In genomic region chr4:52635130-52635529, GRCh38 we compare ENCODE assay signal across 31 cellular contexts.
"Had no signal": no experiment of that assay in that cellular context is flagged by ENCODE, and none has a peak within 500 bp of the region (broad histone marks: within the 10 kb centered on the region; RNA-seq: fewer than 3 reads in every experiment).

No MANE protein-coding gene starts in this region.

- H3K4me3 Mint-ChIP-seq: activated CD4-positive, alpha-beta memory T cell treated with anti-CD3 and anti-CD28 coated beads for 36 hours; activated CD4-positive, alpha-beta T cell treated with anti-CD3 and anti-CD28 coated beads, Interleukin-2, amount 10 ng/mL, durations not matched to agents 24 days and 14 days; activated naive CD4-positive, alpha-beta T cell treated with anti-CD3 and anti-CD28 coated beads, Interleukin-2, amount 10 ng/mL, durations not matched to agents 7 days and 5 days; activated naive CD8-positive, alpha-beta T cell treated with anti-CD3 and anti-CD28 coated beads, Interleukin-2, amount 10 ng/mL, durations not matched to agents 7 days and 5 days; activated T-helper 1 cell treated with anti-CD3 and anti-CD28 coated beads, Interleukin-12 subunit alpha, Interleukin-12 subunit beta, Interleukin-2, Interleukin-4 antibody, amounts not matched to agents 30 ng/mL and 10 ng/mL and 1 ng/mL, durations not matched to agents 14 hours and 24 hours and 36 hours; immature natural killer cell; natural killer cell treated with Interleukin-12 subunit alpha and Interleukin-12 subunit beta and Interleukin-15 and Interleukin-18, amount 100 ng/mL, for 72 hours; stimulated activated naive CD8-positive, alpha-beta T cell treated with anti-CD3 and anti-CD28 coated beads, Interleukin-15, Interleukin-2, amounts not matched to agents 100 ng/mL and 50 ng/mL, for 24 hours; T-helper 17 cell; type B pancreatic cell had no signal

- H3K36me3 Mint-ChIP-seq: activated naive CD4-positive, alpha-beta T cell treated with anti-CD3 and anti-CD28 coated beads, Interleukin-2, amount 10 ng/mL, durations not matched to agents 7 days and 5 days; immature natural killer cell; natural killer cell treated with Interleukin-12 subunit alpha and Interleukin-12 subunit beta and Interleukin-15 and Interleukin-18, amount 100 ng/mL, for 72 hours had no signal

- H3K27ac Mint-ChIP-seq: activated CD4-positive, alpha-beta memory T cell treated with anti-CD3 and anti-CD28 coated beads for 36 hours; activated CD4-positive, alpha-beta T cell treated with anti-CD3 and anti-CD28 coated beads, Interleukin-2, amount 10 ng/mL, durations not matched to agents 24 days and 14 days; activated naive CD4-positive, alpha-beta T cell treated with anti-CD3 and anti-CD28 coated beads, Interleukin-2, amount 10 ng/mL, durations not matched to agents 7 days and 5 days; activated naive CD8-positive, alpha-beta T cell treated with anti-CD3 and anti-CD28 coated beads, Interleukin-2, amount 10 ng/mL, durations not matched to agents 7 days and 5 days; activated T-helper 1 cell treated with anti-CD3 and anti-CD28 coated beads, Interleukin-12 subunit alpha, Interleukin-12 subunit beta, Interleukin-2, Interleukin-4 antibody, amounts not matched to agents 30 ng/mL and 10 ng/mL and 1 ng/mL, durations not matched to agents 14 hours and 24 hours and 36 hours; immature natural killer cell; stimulated activated naive CD8-positive, alpha-beta T cell treated with anti-CD3 and anti-CD28 coated beads, Interleukin-15, Interleukin-2, amounts not matched to agents 100 ng/mL and 50 ng/mL, for 24 hours; T-helper 17 cell; type B pancreatic cell had no signal

- H3K4me3 ChIP-seq: esophagus muscularis mucosa, heart left ventricle, lower lobe of right lung, right atrium auricular region, uterus had no signal

- H3K27me3 ChIP-seq: brain microvascular endothelial cell, esophagus muscularis mucosa, foreskin keratinocyte, heart left ventricle, right atrium auricular region, uterus had no signal

- H3K27ac ChIP-seq: brain microvascular endothelial cell, esophagus muscularis mucosa, foreskin keratinocyte, heart left ventricle, lower lobe of right lung, right atrium auricular region, uterus, WERI-Rb-1 had no signal

- H3K9me3 ChIP-seq: esophagus muscularis mucosa, heart left ventricle, lower lobe of right lung, right atrium auricular region, uterus had no signal

- H3K4me1 ChIP-seq: foreskin keratinocyte, lower lobe of right lung, uterus had no signal

- H3K4me1 Mint-ChIP-seq: activated naive CD4-positive, alpha-beta T cell treated with anti-CD3 and anti-CD28 coated beads, Interleukin-2, amount 10 ng/mL, durations not matched to agents 7 days and 5 days had no signal

- H3K27me3 Mint-ChIP-seq: activated CD4-positive, alpha-beta memory T cell treated with anti-CD3 and anti-CD28 coated beads for 36 hours; activated CD4-positive, alpha-beta T cell treated with anti-CD3 and anti-CD28 coated beads, Interleukin-2, amount 10 ng/mL, durations not matched to agents 24 days and 14 days; activated naive CD8-positive, alpha-beta T cell treated with anti-CD3 and anti-CD28 coated beads, Interleukin-2, amount 10 ng/mL, durations not matched to agents 7 days and 5 days; natural killer cell treated with Interleukin-12 subunit alpha and Interleukin-12 subunit beta and Interleukin-15 and Interleukin-18, amount 100 ng/mL, for 72 hours; stimulated activated naive CD8-positive, alpha-beta T cell treated with anti-CD3 and anti-CD28 coated beads, Interleukin-15, Interleukin-2, amounts not matched to agents 100 ng/mL and 50 ng/mL, for 24 hours; T-helper 17 cell; type B pancreatic cell had no signal

- DNase-seq: activated CD4-positive, alpha-beta memory T cell treated with anti-CD3 and anti-CD28 coated beads for 36 hours; activated CD4-positive, alpha-beta T cell treated with anti-CD3 and anti-CD28 coated beads, Interleukin-2, amount 10 ng/mL, durations not matched to agents 24 days and 14 days; activated CD4-positive, CD25-positive, alpha-beta regulatory T cell treated with anti-CD3 and anti-CD28 coated beads, Interleukin-2, amount 50 U/mL, for 72 hours; activated CD8-positive, alpha-beta memory T cell treated with anti-CD3 and anti-CD28 coated beads, Interleukin-2, amount 50 U/mL, for 4 hours; activated gamma-delta T cell; activated naive CD4-positive, alpha-beta T cell treated with anti-CD3 and anti-CD28 coated beads, Interleukin-2, amount 10 ng/mL, durations not matched to agents 7 days and 5 days; activated naive CD8-positive, alpha-beta T cell treated with anti-CD3 and anti-CD28 coated beads, Interleukin-2, amount 10 ng/mL, durations not matched to agents 7 days and 5 days; activated T-cell treated with anti-CD3 and anti-CD28 coated beads, Interleukin-2, amount 50 U/mL, for 1 hour; brain microvascular endothelial cell; dermis blood vessel endothelial cell; effector CD4-positive, alpha-beta T cell; foreskin keratinocyte; heart left ventricle; hypothalamus; immature natural killer cell; lower lobe of right lung; mesendoderm; nucleus accumbens; stimulated activated CD4-positive, alpha-beta T cell treated with anti-CD3 and anti-CD28 coated beads, Interleukin-15, amount 100 ng/mL, for 24 hours; stimulated activated CD4-positive, alpha-beta T cell treated with anti-CD3 and anti-CD28 coated beads, Interleukin-2, amount 100 ng/mL, for 24 hours; substantia nigra; T-helper 17 cell; T1000; uterus; WERI-Rb-1 had no signal

- ATAC-seq: foreskin keratinocyte; heart left ventricle; lower lobe of right lung; natural killer cell treated with Interleukin-12 subunit alpha and Interleukin-12 subunit beta and Interleukin-15 and Interleukin-18, amount 100 ng/mL, for 72 hours; T-helper 17 cell had no signal

- H3K9me3 Mint-ChIP-seq: activated CD4-positive, alpha-beta memory T cell treated with anti-CD3 and anti-CD28 coated beads for 36 hours; activated naive CD4-positive, alpha-beta T cell treated with anti-CD3 and anti-CD28 coated beads, Interleukin-2, amount 10 ng/mL, durations not matched to agents 7 days and 5 days; activated T-helper 1 cell treated with anti-CD3 and anti-CD28 coated beads, Interleukin-12 subunit alpha, Interleukin-12 subunit beta, Interleukin-2, Interleukin-4 antibody, amounts not matched to agents 30 ng/mL and 10 ng/mL and 1 ng/mL, durations not matched to agents 14 hours and 24 hours and 36 hours; immature natural killer cell; natural killer cell treated with Interleukin-12 subunit alpha and Interleukin-12 subunit beta and Interleukin-15 and Interleukin-18, amount 100 ng/mL, for 72 hours; stimulated activated naive CD8-positive, alpha-beta T cell treated with anti-CD3 and anti-CD28 coated beads, Interleukin-15, Interleukin-2, amounts not matched to agents 100 ng/mL and 50 ng/mL, for 24 hours had no signal

- H3K36me3 ChIP-seq: brain microvascular endothelial cell, lower lobe of right lung, right atrium auricular region, uterus, WERI-Rb-1 had no signal
